Comparison of ENCODE assay signal across 17 cellular contexts in the genomic region with DNA sequence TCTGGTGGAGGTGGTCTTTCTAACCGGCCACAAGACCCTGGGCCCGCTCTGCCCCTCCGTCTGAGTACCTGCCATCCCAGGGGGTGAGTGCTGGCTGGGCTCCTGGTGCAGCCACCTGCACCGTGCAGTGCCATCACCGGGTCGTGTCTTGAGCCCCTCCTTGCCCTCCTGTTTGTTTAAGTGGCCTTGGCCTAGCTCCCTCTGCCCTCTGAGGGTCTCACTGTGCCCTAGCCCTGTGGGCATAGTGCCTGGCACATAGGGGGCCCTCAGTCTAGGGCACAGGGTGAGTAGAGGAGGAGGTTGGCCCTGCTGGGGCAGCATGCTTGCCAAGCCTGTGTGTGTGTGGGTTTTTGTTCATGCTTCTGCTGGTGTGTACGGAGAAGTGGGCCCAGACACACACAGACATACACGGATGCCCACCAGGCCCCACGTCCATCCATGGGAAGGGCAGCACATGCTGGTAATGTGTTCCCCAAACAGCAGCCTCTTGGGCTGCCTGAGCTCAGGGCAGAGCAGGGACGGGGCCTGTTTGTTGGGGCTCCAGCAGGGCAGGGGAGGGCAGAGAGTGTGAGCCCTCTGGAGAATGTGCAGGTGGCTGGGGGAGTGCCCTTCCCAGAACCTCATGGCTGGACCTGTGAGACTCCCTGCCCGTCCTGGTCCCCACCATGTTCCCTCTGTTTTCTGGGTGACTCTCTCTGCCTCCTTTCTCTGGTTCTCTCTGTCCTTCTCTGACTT.
"Had no signal": no experiment of that assay in that cellular context is flagged by ENCODE, and none has a peak within 500 bp of the region (broad histone marks: within the 10 kb centered on the region; RNA-seq: fewer than 3 reads in every experiment).

No MANE protein-coding gene starts in this region.

- H3K9me3 ChIP-seq: esophagus squamous epithelium, left lung, right atrium auricular region, SJCRH30, stomach, testis had no signal

- H3K4me3 Mint-ChIP-seq: T-helper 17 cell had no signal

- H3K4me2 ChIP-seq: smooth muscle cell had no signal

- H3K4me3 ChIP-seq: esophagus squamous epithelium, left lung, right atrium auricular region, SJCRH30, smooth muscle cell, stomach, testis had no signal

- H3K27ac Mint-ChIP-seq: activated T-helper 2 cell treated with anti-CD3 and anti-CD28 coated beads, Interferon-gamma antibody, Interleukin-2, Interleukin-4, amounts not matched to agents 10 μg/mL and 5 μg/mL and 100 μg/mL, durations not matched to agents 14 hours and 24 hours and 36 hours; progenitor cell of endocrine pancreas; T-helper 17 cell had no signal

- ATAC-seq: left lung, T-helper 17 cell had no signal

- H3K27ac ChIP-seq: esophagus squamous epithelium, left lung, right atrium auricular region, SJCRH30, stomach had no signal

- DNase-seq: activated CD4-positive, alpha-beta T cell treated with anti-CD3 and anti-CD28 coated beads, Interleukin-2, amount 50 U/mL, for 4 hours; activated naive CD4-positive, alpha-beta T cell treated with anti-CD3 and anti-CD28 coated beads, Interleukin-2, amount 50 U/mL, for 16 hours; activated T-cell treated with anti-CD3 and anti-CD28 coated beads for 4 hours; central memory CD4-positive, alpha-beta T cell; cortex of kidney; effector CD4-positive, alpha-beta T cell; esophagus squamous epithelium; hippocampal formation; stomach; T-helper 17 cell; testis had no signal

- H3K27me3 ChIP-seq: left lung, right atrium auricular region, SJCRH30, stomach, testis had no signal

- H3K9me3 Mint-ChIP-seq: activated T-helper 2 cell treated with anti-CD3 and anti-CD28 coated beads, Interferon-gamma antibody, Interleukin-2, Interleukin-4, amounts not matched to agents 10 μg/mL and 5 μg/mL and 100 μg/mL, durations not matched to agents 14 hours and 24 hours and 36 hours had no signal

- H3K4me1 ChIP-seq: left lung had no signal

- H3K36me3 ChIP-seq: esophagus squamous epithelium, left lung, right atrium auricular region, SJCRH30, stomach had no signal
